In genomic region chrX:125202486-125203378, GRCh38 we compare ENCODE assay signal across 9 cellular contexts.
DNase-seq lines count a peak whose midpoint lies in the region; ATAC-seq, FAIRE-seq and TF ChIP-seq lines count a peak whose summit lies in the region.
"Had no signal": no experiment of that assay in that cellular context is flagged by ENCODE, and none has a peak within 500 bp of the region (broad histone marks: within the 10 kb centered on the region; RNA-seq: fewer than 3 reads in every experiment).

No MANE protein-coding gene starts in this region.

- no TSS peak for BruUV-seq in K562 (replicated peaks; lab: Mats Ljungman, UMichigan)

- FAIRE-seq in K562 (lab: Jason Lieb, UNC), result no peak

- DNase-seq in CD14-positive monocyte (ENCODE audit: low spot score), result no peak
- DNase-seq in H7, result peak; percentile 37
- no peak for DNase-seq in K562 (ENCODE audit: extremely low read depth in 1 of 4, low spot score in 3 of 4)
- no peak for DNase-seq in NOMO-1 treated with dmso at 0.1 percent for 144 hours (lab: John Stamatoyannopoulos, UW; ENCODE audit: unreplicated experiment)
- DNase-seq in omental fat pad (ENCODE audit: low spot score), result no peak

- TF ChIP-seq CTCF in CD14-positive monocyte (IDR thresholded peaks at IDR 0.05) (no peak), K562 (IDR thresholded peaks at IDR 0.05 in 2 of 3, conservative IDR thresholded peaks at IDR 0.05 in 1 of 3; ENCODE audit: insufficient read depth in 2 of 3, low read depth in 1 of 3, low read length in 3 of 3) (no peak), neural cell (IDR thresholded peaks at IDR 0.05; ENCODE audit: poor library complexity, severe bottlenecking) (no peak), omental fat pad (IDR thresholded peaks at IDR 0.05) (no peak)

- no peaks in the 10 kb centered on the region for H3K9me1 ChIP-seq in K562 (ENCODE audit: control insufficient read depth, insufficient read depth, low read length)

- TF ChIP-seq EP300 in K562 (IDR thresholded peaks at IDR 0.05; ENCODE audit: low read length) (no peak), neural cell (conservative IDR thresholded peaks at IDR 0.05; ENCODE audit: poor library complexity, severe bottlenecking) (no peak)

- TF ChIP-seq RAD21 in K562 (CRISPR knock-in tag; conservative IDR thresholded peaks at IDR 0.05 in 1 of 2, IDR thresholded peaks at IDR 0.05 in 1 of 2) (no peak), neural cell (conservative IDR thresholded peaks at IDR 0.05) (no peak)

- peaks cover 0 to 24% of the 10 kb centered on the region in 2 experiments; a peak in 3 of 5 replicates for H3K4me1 ChIP-seq in K562 (replicated peaks in 1 of 2; ENCODE audit: control insufficient read depth in 2 of 2, insufficient read depth in 2 of 2, low read length in 2 of 2)
- H3K4me1 ChIP-seq: vagina had no signal

- H4K20me1 ChIP-seq in K562 (replicated peaks; ENCODE audit: control insufficient read depth, insufficient read depth, low read length) (no peaks in the 10 kb centered on the region), neural cell (ENCODE audit: insufficient read depth) (no peaks in the 10 kb centered on the region)

- H3K9ac ChIP-seq in K562 (ENCODE audit: insufficient read depth in 1 of 2, low read depth in 2 of 2, low read length in 2 of 2) (no peak overlapping the region), neural cell (ENCODE audit: low read length) (peak overlapping the region; percentile 68)

- peaks cover 0 to 15% (median 8%) of the 10 kb centered on the region in 7 donors for H3K9me3 Mint-ChIP-seq in CD14-positive monocyte

- intact Hi-C loops in CD14-positive monocyte (cut with micrococcal nuclease), result no loop called here
- intact Hi-C loops in K562 (cut with micrococcal nuclease), result no loop called here

- no peak for TF ChIP-seq POLR2A in K562 (conservative IDR thresholded peaks at IDR 0.05)

- ATAC-seq in K562 (peak; percentile 11; the same call in 1 of the 3 replicates), GM18861 (IDR thresholded peaks at IDR 0.05; ENCODE audit: unreplicated experiment) (no peak), HG02571 (IDR thresholded peaks at IDR 0.05; ENCODE audit: unreplicated experiment) (no peak), omental fat pad (ENCODE audit: low FRiP score) (no peak)

- CTCF ChIA-PET in K562 (lab: Yijun Ruan, JAX; ENCODE audit: low intra/inter-chr PET ratio), result no interaction called here

- peaks cover 0 to 2% of the 10 kb centered on the region in 2 donors for H3K36me3 Mint-ChIP-seq in CD14-positive monocyte

- in situ Hi-C loops in K562 (cut with MboI), result no loop called here

- H3K4me3 ChIP-seq in H7 (ENCODE audit: insufficient read depth, low read depth, low read length) (peak overlapping the region; percentile 72), K562 (no peak overlapping the region), neural cell (ENCODE audit: low read length) (peak overlapping the region; percentile 84)

- H3K4me1 Mint-ChIP-seq in CD14-positive monocyte, result peaks cover 26% of the 10 kb centered on the region

- H3K27me3 ChIP-seq in H7 (ENCODE audit: control insufficient read depth, insufficient read depth, low read length), result peaks cover 30% of the 10 kb centered on the region
- peaks cover 2 to 13% of the 10 kb centered on the region in 2 experiments; a peak in 2 of 5 replicates for H3K27me3 ChIP-seq in K562 (ENCODE audit: control insufficient read depth in 2 of 2, insufficient read depth in 2 of 2, low read length in 2 of 2)
- peaks cover 30% of the 10 kb centered on the region for H3K27me3 ChIP-seq in neural cell (ENCODE audit: insufficient read depth, low read depth, low read length)
- H3K27me3 ChIP-seq: vagina had no signal

- H3K9me3 ChIP-seq in K562 (replicated peaks; ENCODE audit: control insufficient read depth, insufficient read depth, low read depth, low read length) (no peaks in the 10 kb centered on the region), neural cell (ENCODE audit: low read length) (no peaks in the 10 kb centered on the region)
- H3K9me3 ChIP-seq: vagina had no signal

- H3K4me3 Mint-ChIP-seq in CD14-positive monocyte, result peak overlapping the region; percentile 79 to 91

- no peaks in the 10 kb centered on the region for H3F3A ChIP-seq in neural cell (ENCODE audit: insufficient read depth, low read length, poor library complexity, severe bottlenecking)

- POLR2A ChIA-PET in K562 (lab: Yijun Ruan, JAX), result no interaction called here

- H3K27me3 Mint-ChIP-seq in CD14-positive monocyte (ENCODE audit: low read depth in 3 of 3), result peaks cover 39 to 56% (median 52%) of the 10 kb centered on the region in 3 donors

- H3K27ac Mint-ChIP-seq in CD14-positive monocyte, result peak overlapping the region in 2 of 7 donors; percentile 50 to 62

- H3K4me2 ChIP-seq in K562 (ENCODE audit: insufficient read depth, low read length), result peak overlapping the region; percentile 24; the same call in 1 of the 2 replicates
- H3K4me2 ChIP-seq in neural cell (ENCODE audit: low read length), result peak overlapping the region; percentile 44

- 29% methylated on average over 25 of the region's 41 CpGs for WGBS in K562 (ENCODE audit: insufficient coverage, low coverage, missing lambda C conversion rate)

- H2AFZ ChIP-seq in K562 (ENCODE audit: low read depth, low read length) (peak overlapping the region; percentile 66), neural cell (ENCODE audit: low read depth, low read length) (no peak overlapping the region)

- H3K79me2 ChIP-seq in K562 (ENCODE audit: control insufficient read depth, insufficient read depth, low read length) (no peaks in the 10 kb centered on the region), neural cell (replicated peaks; ENCODE audit: insufficient read depth, low read length) (no peaks in the 10 kb centered on the region)

- no peaks in the 10 kb centered on the region for H3K36me3 ChIP-seq in H7 (replicated peaks; ENCODE audit: control insufficient read depth, insufficient read depth, low read length)
- no peaks in the 10 kb centered on the region for H3K36me3 ChIP-seq in K562 (ENCODE audit: control insufficient read depth, insufficient read depth, low read length)
- no peaks in the 10 kb centered on the region for H3K36me3 ChIP-seq in neural cell (ENCODE audit: insufficient read depth, low read length)
- H3K36me3 ChIP-seq: vagina had no signal

- H3K27ac ChIP-seq in K562 (ENCODE audit: extremely low read depth, low read depth, low read length) (no peak overlapping the region), neural cell (ENCODE audit: low read length) (no peak overlapping the region)
- H3K27ac ChIP-seq: vagina had no signal

- no peaks in the 10 kb centered on the region for H3K9me2 ChIP-seq in neural cell (ENCODE audit: insufficient read depth, low read length)

TF ChIP-seq in K562, 482 proteins besides CTCF, POLR2A, EP300 and RAD21:
- TF ChIP-seq ZNF146 (CRISPR knock-in tag; IDR thresholded peaks at IDR 0.05; ENCODE audit: unreplicated experiment), result no peak
- no peak for TF ChIP-seq ZNF785 (CRISPR knock-in tag; IDR thresholded peaks at IDR 0.05)
- TF ChIP-seq CBX8 (IDR thresholded peaks at IDR 0.05; ENCODE audit: borderline replicate concordance, extremely low read depth, low read depth, low read length, poor library complexity, severe bottlenecking), result peak; percentile 34
- 0 out of 2 replicates have a peak, but pooled peaks have one; percentile 16 for TF ChIP-seq EGR1 (conservative IDR thresholded peaks at IDR 0.05)
TF ChIP-seq in K562: peak in this region for 2.

TF ChIP-seq in neural cell, 6 proteins besides CTCF, POLR2A, EP300 and RAD21:
- TF ChIP-seq REST (IDR thresholded peaks at IDR 0.05; ENCODE audit: borderline replicate concordance) (no peak), POLR2AphosphoS5 (IDR thresholded peaks at IDR 0.05) (peak; percentile 9)
TF ChIP-seq in neural cell: peak in this region for 1.
